15 cellular contexts compared by ENCODE assay signal in genomic region chr12:68951652-68952051, GRCh38. TPM values are rescaled to one million over a fixed set of nuclear protein-coding genes. Genes with fewer than 3 reads are reported as not detected.
DNase-seq lines count a peak whose midpoint lies in the region; ATAC-seq, FAIRE-seq and TF ChIP-seq lines count a peak whose summit lies in the region.
"Had no signal": no experiment of that assay in that cellular context is flagged by ENCODE, and none has a peak within 500 bp of the region (broad histone marks: within the 10 kb centered on the region; RNA-seq: fewer than 3 reads in every experiment).

No MANE protein-coding gene starts in this region.

- H3K9me3 ChIP-seq in liver (ENCODE audit: control insufficient read depth in 4 of 4, low read length in 3 of 4), result no peaks in the 10 kb centered on the region
- no peaks in the 10 kb centered on the region for H3K9me3 ChIP-seq in HepG2 (ENCODE audit: low read length)
- H3K9me3 ChIP-seq in heart left ventricle, result no peaks in the 10 kb centered on the region
- H3K9me3 ChIP-seq in trophoblast cell (ENCODE audit: insufficient read depth, low read depth, low read length), result peaks cover 9% of the 10 kb centered on the region
- H3K9me3 ChIP-seq: A549, thoracic aorta had no signal

- no peak overlapping the region for H3K14ac ChIP-seq in trophoblast cell (ENCODE audit: low read length)

- TF ChIP-seq POLR2A in HepG2 (IDR thresholded peaks at IDR 0.05; ENCODE audit: insufficient read depth in 1 of 2, low read depth in 2 of 2, low read length in 2 of 2) (no peak), heart left ventricle (IDR thresholded peaks at IDR 0.05) (no peak)

- peak in 1 of 2 donors; percentile 46 for TF ChIP-seq RAD21 in liver (IDR thresholded peaks at IDR 0.05)
- no peak for TF ChIP-seq RAD21 in HepG2 (CRISPR knock-in tag; IDR thresholded peaks at IDR 0.05)

- H3K27me3 ChIP-seq in liver (ENCODE audit: control insufficient read depth in 4 of 4, insufficient read depth in 4 of 4, low read length in 3 of 4) (no peaks in the 10 kb centered on the region), HepG2 (ENCODE audit: control insufficient read depth in 1 of 2, insufficient read depth in 2 of 2, low read length in 2 of 2) (no peaks in the 10 kb centered on the region; a peak in 1 of 5 replicates), heart left ventricle (no peaks in the 10 kb centered on the region), trophoblast cell (ENCODE audit: insufficient read depth, low read length) (no peaks in the 10 kb centered on the region)

- TF ChIP-seq EP300 in HepG2 (IDR thresholded peaks at IDR 0.05; ENCODE audit: low read depth in 2 of 2, low read length in 2 of 2) (no peak), HepG2 (CRISPR knock-in tag; IDR thresholded peaks at IDR 0.05; ENCODE audit: borderline replicate concordance) (no peak)

- H3K9ac ChIP-seq in liver (ENCODE audit: low read depth in 1 of 2, low read length in 2 of 2), result no peak overlapping the region
- H3K9ac ChIP-seq in HepG2 (ENCODE audit: insufficient read depth, low read depth, low read length), result no peak overlapping the region
- no peak overlapping the region for H3K9ac ChIP-seq in trophoblast cell (ENCODE audit: low read length)

- no peak overlapping the region for H2BK12ac ChIP-seq in trophoblast cell (ENCODE audit: low read length)

- H3K4ac ChIP-seq in trophoblast cell (ENCODE audit: low read depth, low read length), result no peak overlapping the region

- H3K18ac ChIP-seq in trophoblast cell (ENCODE audit: low read length), result no peak overlapping the region

- in situ Hi-C loops in HepG2 (cut with HindIII; ENCODE audit: extremely low pct_ligation_motif_present, low pct_unique_long_range_greater_than_20kb), result no loop called here

- H3K4me3 ChIP-seq in liver (ENCODE audit: low read depth in 1 of 3, low read length in 3 of 3) (no peak overlapping the region), HepG2 (replicated peaks in 1 of 3; ENCODE audit: insufficient read depth in 1 of 3, low read depth in 2 of 3, low read length in 3 of 3) (no peak overlapping the region), heart left ventricle (no peak overlapping the region), trophoblast cell (ENCODE audit: low read depth, low read length) (no peak overlapping the region)
- H3K4me3 ChIP-seq: A549, thoracic aorta had no signal

- H3K23ac ChIP-seq in trophoblast cell (ENCODE audit: low read length), result no peak overlapping the region

- no peak overlapping the region for H2BK5ac ChIP-seq in trophoblast cell (ENCODE audit: low read depth, low read length, poor library complexity)

- H4K20me1 ChIP-seq in HepG2 (ENCODE audit: insufficient read depth, low read length), result no peaks in the 10 kb centered on the region

- no peak overlapping the region for H2AK5ac ChIP-seq in trophoblast cell (ENCODE audit: low read length)

- H2AFZ ChIP-seq in HepG2 (ENCODE audit: low read length) (no peak overlapping the region), trophoblast cell (ENCODE audit: insufficient read depth, low read length, poor library complexity) (no peak overlapping the region)

- H3K27ac ChIP-seq in liver (ENCODE audit: low read depth in 1 of 2, low read length in 2 of 2) (no peak overlapping the region), HepG2 (ENCODE audit: extremely low read length, insufficient read depth, low read length) (no peak overlapping the region), heart left ventricle (peak overlapping the region in 2 of 12 donors; percentile 46 to 75), trophoblast cell (ENCODE audit: low read depth, low read length) (no peak overlapping the region)
- H3K27ac ChIP-seq: A549, RWPE1 had no signal

- H4K12ac ChIP-seq in trophoblast cell (ENCODE audit: low read depth, low read length), result no peak overlapping the region

- POLR2A ChIA-PET in HepG2 (lab: Yijun Ruan, JAX), result no interaction called here

- WGBS in liver, result 55% methylated on average over 6 of the region's 6 CpGs
- WGBS in HepG2 (ENCODE audit: low lambda C conversion rate), result 14% methylated on average over 6 of the region's 6 CpGs
- WGBS in heart left ventricle, 4 donors, result 54 to 71% (median 63%) methylated on average over 6 of the region's 6 CpGs
- no CpG with 5 or more reads among the region's 6 CpGs for WGBS in trophoblast cell (ENCODE audit: extremely low coverage, insufficient coverage, insufficient read length)

- no peak overlapping the region for H4K8ac ChIP-seq in trophoblast cell (ENCODE audit: low read depth, low read length)

- H3K4me2 ChIP-seq in HepG2 (ENCODE audit: low read depth, low read length) (no peak overlapping the region), trophoblast cell (ENCODE audit: low read length) (no peak overlapping the region)
- H3K4me2 ChIP-seq: A549 had no signal

- H2BK120ac ChIP-seq in trophoblast cell (ENCODE audit: insufficient read depth, low read length, poor library complexity), result peak overlapping the region; percentile 70

- CTCF ChIA-PET in HepG2 (lab: Yijun Ruan, JAX; ENCODE audit: low intra/inter-chr PET ratio, low total read pairs), result no interaction called here

- BruUV-seq in HepG2 (replicated peaks; lab: Mats Ljungman, UMichigan), result no TSS peak

- H3K79me1 ChIP-seq in trophoblast cell (ENCODE audit: low read length), result peaks cover 2% of the 10 kb centered on the region

- FAIRE-seq in HepG2 (lab: Jason Lieb, UNC), result no peak

- H4K91ac ChIP-seq in trophoblast cell (ENCODE audit: low read depth, low read length), result peak overlapping the region; percentile 39

- no peak for DNase-seq in HepG2 (ENCODE audit: low spot score)
- peak in 2 of 5 donors; percentile 30 to 41 for DNase-seq in heart left ventricle
- peak in 1 of 2 donors; percentile 16 for DNase-seq in trophoblast cell
- no peak for DNase-seq in posterior vena cava (ENCODE audit: low spot score)
- no peak for DNase-seq in occipital lobe (lab: John Stamatoyannopoulos, UW)
- DNase-seq: activated CD4-positive, alpha-beta memory T cell treated with anti-CD3 and anti-CD28 coated beads for 36 hours; NCI-H2081; NCI-H69; T1000 had no signal

- H3K79me2 ChIP-seq in HepG2 (ENCODE audit: insufficient read depth, low read length), result no peaks in the 10 kb centered on the region
- H3K79me2 ChIP-seq in trophoblast cell (ENCODE audit: control insufficient read depth, insufficient read depth, low read length, poor library complexity), result no peaks in the 10 kb centered on the region

- no peaks in the 10 kb centered on the region for H3K36me3 ChIP-seq in liver (ENCODE audit: control insufficient read depth in 4 of 4, insufficient read depth in 3 of 4, low read depth in 1 of 4, low read length in 3 of 4)
- no peaks in the 10 kb centered on the region for H3K36me3 ChIP-seq in HepG2 (replicated peaks in 1 of 2; ENCODE audit: control insufficient read depth in 1 of 2, insufficient read depth in 2 of 2, low read length in 2 of 2)
- no peaks in the 10 kb centered on the region for H3K36me3 ChIP-seq in heart left ventricle
- H3K36me3 ChIP-seq in trophoblast cell (ENCODE audit: control insufficient read depth in 1 of 2, insufficient read depth in 2 of 2, low read length in 2 of 2), result peaks cover 0 to 2% of the 10 kb centered on the region in 2 experiments
- H3K36me3 ChIP-seq: thoracic aorta had no signal

- intact Hi-C loops in HepG2 (cut with micrococcal nuclease; ENCODE audit: unreplicated experiment), result no loop called here
- intact Hi-C loops in heart left ventricle (cut with DNase I), result no loop called here
- intact Hi-C loops in posterior vena cava (cut with DNase I), result no loop called here

- ATAC-seq in HepG2 (no peak), heart left ventricle (peak; percentile 57 to 78 (median 70)), HG02571 (IDR thresholded peaks at IDR 0.05; ENCODE audit: unreplicated experiment) (no peak), HG02981 (IDR thresholded peaks at IDR 0.05; ENCODE audit: unreplicated experiment) (no peak)

- H3K4me1 ChIP-seq in liver (ENCODE audit: control insufficient read depth in 4 of 4, insufficient read depth in 4 of 4, low read length in 3 of 4) (peaks cover 0 to 6% (median 4%) of the 10 kb centered on the region in 4 donors), HepG2 (ENCODE audit: insufficient read depth, low read length) (no peaks in the 10 kb centered on the region), heart left ventricle (peaks cover 0 to 16% (median 0%) of the 10 kb centered on the region in 12 donors), trophoblast cell (ENCODE audit: control insufficient read depth in 1 of 2, insufficient read depth in 2 of 2, low read length in 2 of 2) (no peaks in the 10 kb centered on the region)
- H3K4me1 ChIP-seq: A549 had no signal

- TF ChIP-seq CTCF in liver (IDR thresholded peaks at IDR 0.05; ENCODE audit: low read depth, low read length, missing input control) (no peak), HepG2 (CRISPR knock-in tag; IDR thresholded peaks at IDR 0.05) (no peak), heart left ventricle (IDR thresholded peaks at IDR 0.05) (no peak)

RNA-seq across cellular contexts. Expression of gene CPM, which starts 18.7 kb away (rescaled TPM):
- total RNA-seq in liver (10 to 100 TPM; 22.7 to 65.0 TPM), HepG2 (2016; rRNA removed; fragmentation: Illumina TruSeq; extraction: Trizol) (not detected in 2 replicates), heart left ventricle (10 to 100 TPM in 3 of 9 donors, 1 to 10 TPM in 6; 2.0 to 25.4 (median 8.8) TPM), posterior vena cava (10 to 100 TPM; 20.4 to 42.7 TPM), occipital lobe (1.7 TPM)
- polyA plus RNA-seq in liver (10 to 100 TPM; 14.2 to 25.4 TPM), HepG2 (2011; rRNA removed) (0.13 TPM in 1 of 2 replicates, not detected in the other), heart left ventricle (10 to 100 TPM in 1 of 2 donors, 1 to 10 TPM in 1; 3.4 to 10.7 TPM)
- total RNA-seq in HepG2 (2016; cell fraction: cytosol; rRNA removed; fragmentation: Illumina TruSeq; extraction: Trizol; ENCODE audit: low read depth), result not detected in 2 replicates
- not detected in 2 replicates for total RNA-seq in HepG2 (2016; cell fraction: insoluble cytoplasmic fraction; rRNA removed; fragmentation: Illumina TruSeq; extraction: Trizol)
- not detected in 2 replicates for total RNA-seq in HepG2 (2016; cell fraction: membrane; rRNA removed; fragmentation: Illumina TruSeq; extraction: Trizol)
- not detected in 2 replicates for total RNA-seq in HepG2 (2016; cell fraction: nucleus; rRNA removed; fragmentation: Illumina TruSeq; extraction: Trizol)
- 0.05 TPM in 2 replicates for polyA plus RNA-seq in HepG2 (2011; cell fraction: cytosol; rRNA removed)
- polyA plus RNA-seq in HepG2 (2011; cell fraction: nucleus; rRNA removed), result 0.02 TPM in 1 of 2 replicates, not detected in the other
- polyA plus RNA-seq in HepG2 (2012), result 0.15 and 0.16 TPM in 2 replicates
- not detected in 2 replicates for polyA plus RNA-seq in HepG2 (2016; cell fraction: cytosol; fragmentation: Illumina TruSeq; extraction: Trizol; ENCODE audit: low read depth)
- not detected in 2 replicates for polyA plus RNA-seq in HepG2 (2016; cell fraction: insoluble cytoplasmic fraction; fragmentation: Illumina TruSeq; extraction: Trizol; ENCODE audit: low read depth)
- polyA plus RNA-seq in HepG2 (2016; cell fraction: membrane; fragmentation: Illumina TruSeq; extraction: Trizol; ENCODE audit: low read depth), result not detected in 2 replicates
- not detected in 2 replicates for polyA plus RNA-seq in HepG2 (2016; cell fraction: nucleus; fragmentation: Illumina TruSeq; extraction: Trizol; ENCODE audit: insufficient read depth, low read depth)
- 0.76 and 42.1 TPM in 2 replicates for polyA minus RNA-seq in HepG2 (2011; rRNA and poly(A)+ RNA removed; ENCODE audit: low replicate concordance)
- 0.18 and 1.4 TPM in 2 replicates for polyA minus RNA-seq in HepG2 (2011; cell fraction: cytosol; rRNA and poly(A)+ RNA removed)
- polyA minus RNA-seq in HepG2 (2011; cell fraction: nucleus; rRNA and poly(A)+ RNA removed), result under 0.01 and 0.13 TPM in 2 replicates
- 133 and 138 TPM in 2 replicates for polyA plus RNA-seq in trophoblast cell (2013)

Comparison
In these comparisons a context has a peak if more than half of its experiments do, and no peak if none do; other contexts are left out.
1. ATAC-seq: peak in heart left ventricle (4 of 4); none in HepG2 (single experiment), HG02571 (single experiment) and HG02981 (single experiment).